18 cellular contexts compared by ENCODE assay signal in genomic region chr1:19759740-19760089, GRCh38. TPM values are rescaled to one million over a fixed set of nuclear protein-coding genes. Genes with fewer than 3 reads are reported as not detected.
A peak's percentile ranks its signal among the peaks of the same experiment; 100 is the strongest.
DNase-seq lines count a peak whose midpoint lies in the region; ATAC-seq, FAIRE-seq and TF ChIP-seq lines count a peak whose summit lies in the region.
"Had no signal": no experiment of that assay in that cellular context is flagged by ENCODE, and none has a peak within 500 bp of the region (broad histone marks: within the 10 kb centered on the region; RNA-seq: fewer than 3 reads in every experiment).

No MANE protein-coding gene starts in this region.

- H3K36me3 ChIP-seq in gastroesophageal sphincter (peaks cover 0 to 21% of the 10 kb centered on the region in 2 donors), small intestine (ENCODE audit: control insufficient read depth in 2 of 2, insufficient read depth in 2 of 2, low read length in 2 of 2) (peaks cover 2 to 5% of the 10 kb centered on the region in 2 donors), tibial nerve (peaks cover 0 to 42% (median 0%) of the 10 kb centered on the region in 3 donors)

- H3K27ac ChIP-seq in gastroesophageal sphincter, result peak overlapping the region in 3 of 4 donors; percentile 39 to 62 (median 43)
- peak overlapping the region; percentile 79 to 89 for H3K27ac ChIP-seq in small intestine (ENCODE audit: low read depth in 1 of 2, low read length in 1 of 2)
- no peak overlapping the region for H3K27ac ChIP-seq in tibial nerve
- H3K27ac ChIP-seq: upper lobe of left lung had no signal

- DNase-seq in EL (peak; percentile 45), RCC 7860 (ENCODE audit: low spot score) (peak; percentile 54), small intestine (peak; percentile 86), tibial nerve (ENCODE audit: low spot score in 2 of 2) (no peak)
- DNase-seq: activated CD4-positive, alpha-beta T cell treated with anti-CD3 and anti-CD28 coated beads for 48 hours; activated effector memory CD4-positive, alpha-beta T cell treated with anti-CD3 and anti-CD28 coated beads, Interleukin-2, amount 50 U/mL, for 16 hours; amygdala; DMS 273 treated with DMSO at 0.1 percent for 48 hours; effector memory CD4-positive, alpha-beta T cell; upper lobe of left lung had no signal

- no peaks in the 10 kb centered on the region for H3K9me3 ChIP-seq in gastroesophageal sphincter
- H3K9me3 ChIP-seq in small intestine (ENCODE audit: control insufficient read depth, low read depth), result no peaks in the 10 kb centered on the region
- H3K9me3 ChIP-seq in tibial nerve, result peaks cover 0 to 6% (median 0%) of the 10 kb centered on the region in 4 donors
- H3K9me3 ChIP-seq: upper lobe of left lung had no signal

- H3K27me3 ChIP-seq in gastroesophageal sphincter (no peaks in the 10 kb centered on the region), small intestine (ENCODE audit: control insufficient read depth in 2 of 2, insufficient read depth in 2 of 2, low read length in 2 of 2) (no peaks in the 10 kb centered on the region), tibial nerve (no peaks in the 10 kb centered on the region)
- H3K27me3 ChIP-seq: upper lobe of left lung had no signal

- no peak for TF ChIP-seq EP300 in gastroesophageal sphincter (IDR thresholded peaks at IDR 0.05)
- no peak for TF ChIP-seq EP300 in tibial nerve (IDR thresholded peaks at IDR 0.05)

- no peak for ATAC-seq in gastroesophageal sphincter
- no peak for ATAC-seq in HG02852 (IDR thresholded peaks at IDR 0.05; ENCODE audit: unreplicated experiment)
- ATAC-seq in HG02763 (IDR thresholded peaks at IDR 0.05; ENCODE audit: unreplicated experiment), result no peak

- FAIRE-seq in RCC 7860 (lab: Jason Lieb, UNC), result peak; percentile 10
- FAIRE-seq in small intestine (lab: Jason Lieb, UNC), result no peak
- FAIRE-seq: HTR-8/SVneo, keratinocyte had no signal

- H3K4me1 ChIP-seq in gastroesophageal sphincter (peaks cover 0 to 28% (median 0%) of the 10 kb centered on the region in 3 donors), small intestine (ENCODE audit: control insufficient read depth in 2 of 2, insufficient read depth in 1 of 2, low read depth in 1 of 2, low read length in 1 of 2) (peaks cover 0 to 9% of the 10 kb centered on the region in 2 donors), tibial nerve (no peaks in the 10 kb centered on the region)
- H3K4me1 ChIP-seq: upper lobe of left lung had no signal

- TF ChIP-seq CTCF in gastroesophageal sphincter (IDR thresholded peaks at IDR 0.05), result no peak
- TF ChIP-seq CTCF in tibial nerve (IDR thresholded peaks at IDR 0.05), result no peak

- 83% methylated on average over 1 of the region's 1 CpG; no CpG with 5 or more reads in 1 of the 2 donors for WGBS in gastroesophageal sphincter (ENCODE audit: low coverage in 1 of 2), 2 donors
- 26 to 63% (median 40%) methylated on average over 1 of the region's 1 CpG for WGBS in small intestine, 3 donors
- 76% methylated on average over 1 of the region's 1 CpG for WGBS in tibial nerve, 2 donors

- TF ChIP-seq POLR2A in gastroesophageal sphincter (IDR thresholded peaks at IDR 0.05) (no peak), tibial nerve (IDR thresholded peaks at IDR 0.05) (no peak)

- H3K4me3 ChIP-seq in gastroesophageal sphincter (no peak overlapping the region), small intestine (ENCODE audit: low read depth in 1 of 2, low read length in 2 of 2) (no peak overlapping the region), tibial nerve (no peak overlapping the region)
- H3K4me3 ChIP-seq: upper lobe of left lung had no signal

RNA-seq across cellular contexts. Expression of gene TMCO4, which starts 40.0 kb away (rescaled TPM):
- total RNA-seq in gastroesophageal sphincter, result 10 to 100 TPM; 18.1 to 36.9 (median 24.5) TPM
- polyA plus RNA-seq in small intestine, result 10 to 100 TPM; 28.6 to 59.0 (median 45.4) TPM
- 10 to 100 TPM; 19.3 to 37.5 (median 29.3) TPM for total RNA-seq in tibial nerve

RNA-seq across cellular contexts. Expression of gene RNF186, which starts 55.4 kb away (rescaled TPM):
- total RNA-seq in gastroesophageal sphincter (not detected), tibial nerve (not detected)
- 100 to 1,000 TPM in 2 of 3 donors, 10 to 100 TPM in 1; 47.0 to 257 (median 162) TPM for polyA plus RNA-seq in small intestine
- total RNA-seq: chondrocyte, fibroblast of lung, progenitor cell of endocrine pancreas, upper lobe of left lung had no signal
- polyA plus RNA-seq: fibroblast of lung, keratinocyte had no signal

Comparison
In these comparisons a context has a peak if more than half of its experiments do, and no peak if none do; other contexts are left out.
1. DNase-seq: peak in EL (single experiment), RCC 7860 (single experiment) and small intestine (single experiment); none in tibial nerve (0 of 2).
2. H3K27ac ChIP-seq: peak in gastroesophageal sphincter (3 of 4) and small intestine (2 of 2); none in tibial nerve (0 of 4).